ENCODE assay signal across 17 cellular contexts in genomic region chr5:162567644-162568043, GRCh38.
DNase-seq lines count a peak whose midpoint lies in the region; ATAC-seq and TF ChIP-seq lines count a peak whose summit lies in the region.
"Had no signal": no experiment of that assay in that cellular context is flagged by ENCODE, and none has a peak within 500 bp of the region (broad histone marks: within the 10 kb centered on the region; RNA-seq: fewer than 3 reads in every experiment).

No MANE protein-coding gene starts in this region.

- no peaks in the 10 kb centered on the region for H3K36me3 ChIP-seq in hepatocyte (replicated peaks; ENCODE audit: insufficient read depth, low read depth)
- no peaks in the 10 kb centered on the region for H3K36me3 ChIP-seq in lung (ENCODE audit: control insufficient read depth in 2 of 2, insufficient read depth in 2 of 2, low read length in 2 of 2)
- H3K36me3 ChIP-seq in thyroid gland = no peaks in the 10 kb centered on the region
- no peaks in the 10 kb centered on the region for H3K36me3 ChIP-seq in Karpas-422 (ENCODE audit: insufficient read depth, low read length)
- no peaks in the 10 kb centered on the region for H3K36me3 ChIP-seq in heart right ventricle
- H3K36me3 ChIP-seq: HAP-1 had no signal

- TF ChIP-seq POLR2A in thyroid gland (IDR thresholded peaks at IDR 0.05) = no peak

- TF ChIP-seq CTCF in hepatocyte (IDR thresholded peaks at IDR 0.05; ENCODE audit: poor library complexity) (no peak), lung (IDR thresholded peaks at IDR 0.05; ENCODE audit: control extremely low read depth, extremely low read depth) (no peak), thyroid gland (IDR thresholded peaks at IDR 0.05) (no peak), heart right ventricle (IDR thresholded peaks at IDR 0.05) (no peak)

- H4K20me1 ChIP-seq in hepatocyte (ENCODE audit: insufficient read depth, poor library complexity, severe bottlenecking) (no peaks in the 10 kb centered on the region), Karpas-422 (ENCODE audit: insufficient read depth, low read depth, low read length) (no peaks in the 10 kb centered on the region)

- intact Hi-C loops in thyroid gland (cut with DNase I) = no loop called here
- intact Hi-C loops in heart right ventricle (cut with DNase I) = no loop called here

- H3K9ac ChIP-seq in Karpas-422 (ENCODE audit: low read length) = no peak overlapping the region

- peaks cover 13% of the 10 kb centered on the region for H3K9me3 Mint-ChIP-seq in activated naive CD8-positive, alpha-beta T cell treated with anti-CD3 and anti-CD28 coated beads, Interleukin-2, amount 50 U/mL, for 24 hours

- H3K4me1 Mint-ChIP-seq in activated naive CD8-positive, alpha-beta T cell treated with anti-CD3 and anti-CD28 coated beads, Interleukin-2, amount 50 U/mL, for 24 hours = no peaks in the 10 kb centered on the region
- H3K4me1 Mint-ChIP-seq: CD4-positive, alpha-beta memory T cell had no signal

- H3K79me2 ChIP-seq in hepatocyte (no peaks in the 10 kb centered on the region), Karpas-422 (ENCODE audit: low read length) (no peaks in the 10 kb centered on the region)

- no peaks in the 10 kb centered on the region for H3K27me3 Mint-ChIP-seq in activated naive CD8-positive, alpha-beta T cell treated with anti-CD3 and anti-CD28 coated beads, Interleukin-2, amount 50 U/mL, for 24 hours
- H3K27me3 Mint-ChIP-seq: CD4-positive, alpha-beta memory T cell had no signal

- ATAC-seq in lung (ENCODE audit: insufficient read depth, low FRiP score) = peak; percentile 71
- no peak for ATAC-seq in activated naive CD8-positive, alpha-beta T cell treated with anti-CD3 and anti-CD28 coated beads, Interleukin-2, amount 50 U/mL, for 24 hours
- no peak for ATAC-seq in heart right ventricle

- 61% methylated on average over 3 of the region's 3 CpGs for WGBS in hepatocyte (ENCODE audit: low lambda C conversion rate, missing lambda C conversion rate)
- WGBS in lung, 2 donors = 54 to 73% methylated on average over 3 of the region's 3 CpGs
- WGBS in thyroid gland, 2 donors = 30 to 41% methylated on average over 3 of the region's 3 CpGs
- 43 to 53% methylated on average over 3 of the region's 3 CpGs for WGBS in heart right ventricle, 2 donors

- no peaks in the 10 kb centered on the region for H3K9me3 ChIP-seq in hepatocyte (ENCODE audit: low read depth)
- H3K9me3 ChIP-seq in lung (ENCODE audit: control insufficient read depth in 2 of 2, insufficient read depth in 1 of 2, low read length in 1 of 2) = peaks cover 0 to 2% of the 10 kb centered on the region in 2 donors
- no peaks in the 10 kb centered on the region for H3K9me3 ChIP-seq in thyroid gland
- peaks cover 10% of the 10 kb centered on the region; the same call in 1 of the 2 replicates for H3K9me3 ChIP-seq in Karpas-422 (ENCODE audit: low read length)
- peaks cover 0 to 3% (median 0%) of the 10 kb centered on the region in 11 donors for H3K9me3 ChIP-seq in heart right ventricle
- H3K9me3 ChIP-seq: HAP-1 had no signal

- H2AFZ ChIP-seq in hepatocyte (no peak overlapping the region), Karpas-422 (ENCODE audit: low read length) (no peak overlapping the region)

- H3K4me3 Mint-ChIP-seq in activated naive CD8-positive, alpha-beta T cell treated with anti-CD3 and anti-CD28 coated beads, Interleukin-2, amount 50 U/mL, for 24 hours = no peak overlapping the region
- H3K4me3 Mint-ChIP-seq: CD4-positive, alpha-beta memory T cell; HFFc6 had no signal

- no peaks in the 10 kb centered on the region for H3K36me3 Mint-ChIP-seq in activated naive CD8-positive, alpha-beta T cell treated with anti-CD3 and anti-CD28 coated beads, Interleukin-2, amount 50 U/mL, for 24 hours (ENCODE audit: low read depth)
- H3K36me3 Mint-ChIP-seq: CD4-positive, alpha-beta memory T cell had no signal

- H3K27ac Mint-ChIP-seq in activated naive CD8-positive, alpha-beta T cell treated with anti-CD3 and anti-CD28 coated beads, Interleukin-2, amount 50 U/mL, for 24 hours = no peak overlapping the region
- H3K27ac Mint-ChIP-seq: CD4-positive, alpha-beta memory T cell; HFFc6 had no signal

- H3K27ac ChIP-seq in hepatocyte (peak overlapping the region; percentile 40), lung (ENCODE audit: low read depth in 1 of 2, low read length in 1 of 2) (no peak overlapping the region), thyroid gland (peak overlapping the region in 1 of 3 donors; percentile 58), Karpas-422 (ENCODE audit: low read length) (no peak overlapping the region), heart right ventricle (no peak overlapping the region)

- no peak overlapping the region for H3K4me2 ChIP-seq in hepatocyte
- H3K4me2 ChIP-seq in Karpas-422 (ENCODE audit: low read depth, low read length, poor library complexity, severe bottlenecking) = no peak overlapping the region

- no peak overlapping the region for H3K4me3 ChIP-seq in hepatocyte
- no peak overlapping the region for H3K4me3 ChIP-seq in lung
- no peak overlapping the region for H3K4me3 ChIP-seq in thyroid gland (replicated peaks in 1 of 3)
- no peak overlapping the region for H3K4me3 ChIP-seq in Karpas-422 (ENCODE audit: low read length)
- no peak overlapping the region for H3K4me3 ChIP-seq in heart right ventricle
- H3K4me3 ChIP-seq: HAP-1 had no signal

- DNase-seq in OCI-M1 (lab: John Stamatoyannopoulos, UW) (peak; percentile 82), hepatocyte (ENCODE audit: low spot score) (no peak), lung (ENCODE audit: low spot score) (peak; percentile 45), thyroid gland (peak; percentile 58 to 59), Karpas-422 (no peak), heart right ventricle (no peak)
- DNase-seq in activated naive CD8-positive, alpha-beta T cell treated with anti-CD3 and anti-CD28 coated beads, Interleukin-2, amount 50 U/mL, for 24 hours = no peak
- DNase-seq in activated naive CD4-positive, alpha-beta T cell treated with anti-CD3 and anti-CD28 coated beads, Interleukin-2, amount 50 U/mL, for 16 hours = no peak
- DNase-seq: C1 segment of cervical spinal cord; Calu3; CD4-positive, alpha-beta memory T cell; COR-L47; DMS79 treated with DMSO at 0.1 percent for 48 hours; GF-D8; GOT3; HFFc6 had no signal

- H3K4me1 ChIP-seq in hepatocyte (ENCODE audit: insufficient read depth) = peaks cover 3% of the 10 kb centered on the region
- H3K4me1 ChIP-seq in lung (ENCODE audit: control insufficient read depth in 2 of 2, insufficient read depth in 2 of 2, low read length in 2 of 2) = no peaks in the 10 kb centered on the region
- peaks cover 0 to 27% of the 10 kb centered on the region in 2 donors for H3K4me1 ChIP-seq in thyroid gland
- no peaks in the 10 kb centered on the region for H3K4me1 ChIP-seq in Karpas-422 (ENCODE audit: low read length)
- H3K4me1 ChIP-seq in heart right ventricle = no peaks in the 10 kb centered on the region
- H3K4me1 ChIP-seq: HAP-1 had no signal

- H3K9me2 ChIP-seq in hepatocyte (replicated peaks; ENCODE audit: insufficient read depth) (no peaks in the 10 kb centered on the region), Karpas-422 (replicated peaks; ENCODE audit: insufficient read depth, low read length) (no peaks in the 10 kb centered on the region; the same call in 1 of the 2 replicates)

- H3K27me3 ChIP-seq in hepatocyte (no peaks in the 10 kb centered on the region), lung (ENCODE audit: control insufficient read depth, insufficient read depth) (no peaks in the 10 kb centered on the region), thyroid gland (no peaks in the 10 kb centered on the region), Karpas-422 (ENCODE audit: low read length) (no peaks in the 10 kb centered on the region), heart right ventricle (no peaks in the 10 kb centered on the region)

Comparison
In these comparisons a context has a peak if more than half of its experiments do, and no peak if none do; other contexts are left out.
1. DNase-seq: peak in OCI-M1 (single experiment), lung (single experiment) and thyroid gland (2 of 2); none in hepatocyte (single experiment), Karpas-422 (single experiment), activated naive CD8-positive, alpha-beta T cell treated with anti-CD3 and anti-CD28 coated beads, Interleukin-2, amount 50 U/mL, for 24 hours (single experiment), heart right ventricle (0 of 2) and activated naive CD4-positive, alpha-beta T cell treated with anti-CD3 and anti-CD28 coated beads, Interleukin-2, amount 50 U/mL, for 16 hours (single experiment).